Comparison of ENCODE assay signal across 1 cellular context in genomic region chr10:107031981-107032699, GRCh38.
TF ChIP-seq lines count a peak whose summit lies in the region.

No MANE protein-coding gene starts in this region.

TF ChIP-seq in K562, 482 proteins besides CTCF, POLR2A, EP300 and RAD21 (continued from another document and continues in another):
- no peak for TF ChIP-seq USF2 (CRISPR knock-in tag; IDR thresholded peaks at IDR 0.05)
- TF ChIP-seq TAL1 (IDR thresholded peaks at IDR 0.05) = no peak; the same call in 1 of the 2 replicates
- no peak for TF ChIP-seq ZNF395 (CRISPR knock-in tag; IDR thresholded peaks at IDR 0.05)
- TF ChIP-seq GMEB1 (CRISPR knock-in tag; IDR thresholded peaks at IDR 0.05) = no peak
- no peak for TF ChIP-seq NFIC (IDR thresholded peaks at IDR 0.05)
- no peak for TF ChIP-seq ZNF583 (CRISPR knock-in tag; IDR thresholded peaks at IDR 0.05)
- no peak for TF ChIP-seq ZKSCAN1 (IDR thresholded peaks at IDR 0.05; ENCODE audit: low read depth, low read length)
- TF ChIP-seq KLF6 (CRISPR knock-in tag; IDR thresholded peaks at IDR 0.05; ENCODE audit: borderline replicate concordance) = no peak
- no peak for TF ChIP-seq TAF1 (IDR thresholded peaks at IDR 0.05; ENCODE audit: control insufficient read depth, extremely low read depth, insufficient read depth, low read length, severe bottlenecking)
- no peak for TF ChIP-seq SFPQ (IDR thresholded peaks at IDR 0.05; ENCODE audit: low read depth, low read length)
- TF ChIP-seq ZNF592 (IDR thresholded peaks at IDR 0.05) = no peak
- no peak for TF ChIP-seq MBD1 (CRISPR knock-in tag; IDR thresholded peaks at IDR 0.05)
- TF ChIP-seq NUFIP1 (IDR thresholded peaks at IDR 0.05; ENCODE audit: partially characterized antibody) = no peak
- TF ChIP-seq TFE3 (CRISPR knock-in tag; IDR thresholded peaks at IDR 0.05) = no peak
- no peak for TF ChIP-seq CAMTA2 (CRISPR knock-in tag; conservative IDR thresholded peaks at IDR 0.05)
- TF ChIP-seq PHF8 (IDR thresholded peaks at IDR 0.05; ENCODE audit: borderline replicate concordance, low read length) = 0 out of 2 replicates have a peak, but pooled peaks have one; percentile 3
- TF ChIP-seq SRSF7 (optimal IDR thresholded peaks at IDR 0.05; ENCODE audit: low read depth, low read length) = no peak
- TF ChIP-seq SNAPC5 (CRISPR knock-in tag; IDR thresholded peaks at IDR 0.05) = no peak
- no peak for TF ChIP-seq ZNF253 (CRISPR knock-in tag; conservative IDR thresholded peaks at IDR 0.05)
- TF ChIP-seq ZBTB8A (IDR thresholded peaks at IDR 0.05; ENCODE audit: partially characterized antibody) = no peak
- no peak for TF ChIP-seq DDX20 (tag; IDR thresholded peaks at IDR 0.05; ENCODE audit: low read depth)
- TF ChIP-seq ATF3 (IDR thresholded peaks at IDR 0.05) = peak; percentile 77
- TF ChIP-seq ATF3 (CRISPR knock-in tag; conservative IDR thresholded peaks at IDR 0.05) = no peak
- no peak for TF ChIP-seq ZKSCAN3 (CRISPR knock-in tag; IDR thresholded peaks at IDR 0.05)
- TF ChIP-seq ZNF347 (CRISPR knock-in tag; IDR thresholded peaks at IDR 0.05; ENCODE audit: low read depth) = no peak
- no peak for TF ChIP-seq ZNF518B (CRISPR knock-in tag; IDR thresholded peaks at IDR 0.05)
- no peak for TF ChIP-seq PTBP1 (IDR thresholded peaks at IDR 0.05; ENCODE audit: low read depth, low read length)
- TF ChIP-seq ZC3H11A (IDR thresholded peaks at IDR 0.05; ENCODE audit: low read depth, low read length) = no peak
- peak; percentile 33; the same call in 1 of the 2 replicates for TF ChIP-seq HMBOX1 (IDR thresholded peaks at IDR 0.05)
- TF ChIP-seq ZNF239 (CRISPR knock-in tag; IDR thresholded peaks at IDR 0.05) = no peak
- no peak for TF ChIP-seq ZNF224 (CRISPR knock-in tag; IDR thresholded peaks at IDR 0.05)
- TF ChIP-seq ZNF436 (CRISPR knock-in tag; IDR thresholded peaks at IDR 0.05) = no peak
- peak in 1 of 2 experiments; percentile 20; a peak in 1 of 4 replicates for TF ChIP-seq MNT (conservative IDR thresholded peaks at IDR 0.05)
